21 cellular contexts compared by ENCODE assay signal in the genomic region with DNA sequence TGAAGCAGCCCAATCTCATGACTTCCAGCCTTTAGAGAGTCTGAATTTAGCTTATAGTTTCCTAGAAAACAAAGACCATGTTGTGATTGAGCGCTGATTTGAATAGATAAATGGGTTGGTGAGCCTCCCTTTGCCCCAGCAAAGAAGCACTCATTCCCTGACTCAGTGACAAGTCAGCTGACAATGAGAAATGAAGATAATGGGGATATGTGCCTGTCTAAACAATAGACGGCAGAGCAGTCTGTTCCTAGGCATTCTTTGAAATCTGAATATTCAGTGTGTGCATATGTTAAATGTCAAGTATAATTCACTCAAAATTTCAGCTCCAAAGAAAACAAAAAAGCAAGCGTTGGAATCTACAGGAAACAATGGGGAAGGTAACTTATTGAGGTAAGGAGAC. TPM values are rescaled to one million over a fixed set of nuclear protein-coding genes. Genes with fewer than 3 reads are reported as not detected.
DNase-seq lines count a peak whose midpoint lies in the region; ATAC-seq and TF ChIP-seq lines count a peak whose summit lies in the region.
"Had no signal": no experiment of that assay in that cellular context is flagged by ENCODE, and none has a peak within 500 bp of the region (broad histone marks: within the 10 kb centered on the region; RNA-seq: fewer than 3 reads in every experiment).

No MANE protein-coding gene starts in this region.

- H3K14ac ChIP-seq in neuronal stem cell (ENCODE audit: low read length): no peak overlapping the region

- no peak overlapping the region for H3K4me2 ChIP-seq in neuronal stem cell (ENCODE audit: insufficient read depth, low read length, poor library complexity, severe bottlenecking)
- H3K4me2 ChIP-seq: A549 had no signal

- H3K9me3 Mint-ChIP-seq in nephron: no peaks in the 10 kb centered on the region
- H3K9me3 Mint-ChIP-seq: H9 had no signal

- H2AK5ac ChIP-seq in neuronal stem cell (ENCODE audit: low read depth, low read length): no peak overlapping the region

- no peak for TF ChIP-seq CTCF in nephron (IDR thresholded peaks at IDR 0.05; ENCODE audit: unreplicated experiment in 3 of 3)

- no peaks in the 10 kb centered on the region for H3K36me3 Mint-ChIP-seq in nephron (ENCODE audit: low read depth)
- H3K36me3 Mint-ChIP-seq: CD4-positive, alpha-beta memory T cell had no signal

- H3K27me3 ChIP-seq in HAP-1 (ENCODE audit: low read depth): no peaks in the 10 kb centered on the region
- no peaks in the 10 kb centered on the region for H3K27me3 ChIP-seq in neuronal stem cell (ENCODE audit: control insufficient read depth in 3 of 3, insufficient read depth in 3 of 3, low read depth in 1 of 3, low read length in 3 of 3)

- peak overlapping the region; percentile 33 for H2AFZ ChIP-seq in neuronal stem cell (ENCODE audit: low read length)
- H2AFZ ChIP-seq: GM23248 had no signal

- no peak overlapping the region for H2BK120ac ChIP-seq in neuronal stem cell (ENCODE audit: low read depth, low read length)

- H4K91ac ChIP-seq in neuronal stem cell (ENCODE audit: low read depth, low read length, poor library complexity): no peak overlapping the region

- H3K9ac ChIP-seq in neuronal stem cell (ENCODE audit: low read depth, low read length, poor library complexity): no peak overlapping the region
- H3K9ac ChIP-seq: GM23248 had no signal

- H3K4me3 Mint-ChIP-seq in nephron: no peak overlapping the region
- H3K4me3 Mint-ChIP-seq: CD4-positive, alpha-beta memory T cell; H9; HFFc6 had no signal

- H3K9me3 ChIP-seq in HAP-1 (no peaks in the 10 kb centered on the region), neuronal stem cell (replicated peaks in 1 of 2; ENCODE audit: control insufficient read depth in 2 of 2, insufficient read depth in 1 of 2, low read depth in 1 of 2, low read length in 2 of 2) (no peaks in the 10 kb centered on the region)
- H3K9me3 ChIP-seq: A549, Caco-2 had no signal

- no peak overlapping the region for H2BK12ac ChIP-seq in neuronal stem cell (ENCODE audit: low read length)

- H3K18ac ChIP-seq in neuronal stem cell (ENCODE audit: low read length): no peak overlapping the region

- peaks cover 54% of the 10 kb centered on the region for H3K4me1 Mint-ChIP-seq in nephron
- H3K4me1 Mint-ChIP-seq: CD4-positive, alpha-beta memory T cell had no signal

- WGBS in neuronal stem cell (ENCODE audit: extremely low coverage in 2 of 2, insufficient read length in 2 of 2, insufficient replicate concordance in 1 of 2), 2 donors: no CpG with 5 or more reads among the region's 3 CpGs

- H4K8ac ChIP-seq in neuronal stem cell (ENCODE audit: low read depth, low read length): no peak overlapping the region

- no peak overlapping the region for H3K23ac ChIP-seq in neuronal stem cell (ENCODE audit: low read depth, low read length, poor library complexity)

- no peak overlapping the region for H2BK15ac ChIP-seq in neuronal stem cell (ENCODE audit: low read length)

- H2BK5ac ChIP-seq in neuronal stem cell (ENCODE audit: low read length): no peak overlapping the region

- no peaks in the 10 kb centered on the region for H3K27me3 Mint-ChIP-seq in nephron (ENCODE audit: low read depth)
- H3K27me3 Mint-ChIP-seq: CD4-positive, alpha-beta memory T cell had no signal

- H3K4me1 ChIP-seq in HAP-1 (peaks cover 13% of the 10 kb centered on the region), neuronal stem cell (ENCODE audit: control insufficient read depth in 2 of 2, insufficient read depth in 1 of 2, low read depth in 1 of 2, low read length in 2 of 2) (peaks cover 2 to 8% of the 10 kb centered on the region in 2 donors)
- H3K4me1 ChIP-seq: A549, Caco-2 had no signal

- ATAC-seq in GM18870 (IDR thresholded peaks at IDR 0.05; ENCODE audit: unreplicated experiment): no peak
- ATAC-seq: A549 had no signal

- in situ Hi-C loops in HAP-1 (cut with MboI; ENCODE audit: low sequenced_read_pairs): no loop called here

- H3K4me3 ChIP-seq in HAP-1 (no peak overlapping the region), neuronal stem cell (ENCODE audit: low read length in 2 of 2) (no peak overlapping the region)
- H3K4me3 ChIP-seq: A549, GM23248 had no signal

- no peaks in the 10 kb centered on the region for H3K36me3 ChIP-seq in HAP-1 (replicated peaks)
- H3K36me3 ChIP-seq in neuronal stem cell (replicated peaks in 1 of 2; ENCODE audit: control insufficient read depth in 2 of 2, insufficient read depth in 2 of 2, low read length in 2 of 2): no peaks in the 10 kb centered on the region

- H3K79me1 ChIP-seq in neuronal stem cell (ENCODE audit: low read depth, low read length): no peaks in the 10 kb centered on the region

- DNase-seq in Ammon's horn (ENCODE audit: low spot score): peak; percentile 7
- DNase-seq in HAP-1 (ENCODE audit: low spot score in 2 of 2): peak; percentile 14 to 42
- DNase-seq in neuronal stem cell (ENCODE audit: low spot score): no peak
- DNase-seq in stimulated activated CD4-positive, alpha-beta T cell treated with anti-CD3 and anti-CD28 coated beads, Interleukin-12 subunit alpha, Interleukin-12 subunit beta, amount 100 ng/mL, for 4 hours: no peak
- no peak for DNase-seq in NCI-H748 (lab: John Stamatoyannopoulos, UW; ENCODE audit: unreplicated experiment)
- no peak for DNase-seq in iPS-NIHi7 (ENCODE audit: extremely low spot score)
- DNase-seq: ACHN; AML-193; C1 segment of cervical spinal cord; Caco-2; CD4-positive, alpha-beta memory T cell; DMS153; DND-41; GM23248; H9; HFFc6 had no signal

- H3K4ac ChIP-seq in neuronal stem cell (ENCODE audit: low read length): no peak overlapping the region

- no peak overlapping the region for H3K27ac ChIP-seq in neuronal stem cell (replicated peaks; ENCODE audit: low read length)
- H3K27ac ChIP-seq: 22Rv1, A549, GM23248 had no signal

- H3K27ac Mint-ChIP-seq in nephron: peak overlapping the region; percentile 19 to 71 (median 30)
- H3K27ac Mint-ChIP-seq: CD4-positive, alpha-beta memory T cell; H9; HFFc6 had no signal

RNA-seq across cellular contexts. Expression of a gene that starts 34.8 kb away (rescaled TPM):
- polyA plus RNA-seq in neuronal stem cell (2013, experiment 1 of 2): not detected
- not detected for polyA plus RNA-seq in neuronal stem cell (2013, experiment 2 of 2)
- polyA plus RNA-seq: A549; BJ; CD4-positive, alpha-beta memory T cell; GM23248 had no signal

Comparison
In these comparisons a context has a peak if more than half of its experiments do, and no peak if none do; other contexts are left out.
1. DNase-seq: peak in Ammon's horn (single experiment) and HAP-1 (2 of 2); none in neuronal stem cell (single experiment), stimulated activated CD4-positive, alpha-beta T cell treated with anti-CD3 and anti-CD28 coated beads, Interleukin-12 subunit alpha, Interleukin-12 subunit beta, amount 100 ng/mL, for 4 hours (single experiment), NCI-H748 (single experiment) and iPS-NIHi7 (single experiment).